15 cellular contexts compared by ENCODE assay signal in the genomic region with DNA sequence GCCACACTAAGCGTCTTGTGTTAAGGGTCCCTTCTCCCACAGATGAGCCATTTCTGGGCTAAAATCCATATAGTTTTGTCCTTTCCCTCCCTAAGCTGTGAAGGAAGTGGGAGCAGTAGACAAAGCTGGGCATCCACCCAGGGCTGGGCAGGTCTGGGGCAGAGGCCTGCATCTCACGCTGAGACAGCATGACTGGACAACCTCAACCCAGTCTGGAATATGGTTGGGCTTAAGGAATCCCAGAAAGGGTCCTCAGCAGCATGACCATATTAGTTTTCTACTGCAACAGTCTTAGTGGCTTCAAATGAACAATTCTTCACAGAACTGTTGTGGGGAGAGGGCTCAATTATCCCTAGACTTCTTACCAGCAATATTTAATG.
A peak's percentile ranks its signal among the peaks of the same experiment; 100 is the strongest.
DNase-seq lines count a peak whose midpoint lies in the region; ATAC-seq and TF ChIP-seq lines count a peak whose summit lies in the region.
"Had no signal": no experiment of that assay in that cellular context is flagged by ENCODE, and none has a peak within 500 bp of the region (broad histone marks: within the 10 kb centered on the region; RNA-seq: fewer than 3 reads in every experiment).

No MANE protein-coding gene starts in this region.

- H3K27me3 ChIP-seq in gastroesophageal sphincter, result no peaks in the 10 kb centered on the region
- no peaks in the 10 kb centered on the region for H3K27me3 ChIP-seq in skeletal muscle satellite cell (ENCODE audit: control insufficient read depth, insufficient read depth, low read length)
- H3K27me3 ChIP-seq: gastrocnemius medialis had no signal

- no peaks in the 10 kb centered on the region for H3K36me3 ChIP-seq in gastroesophageal sphincter
- no peaks in the 10 kb centered on the region for H3K36me3 ChIP-seq in skeletal muscle satellite cell (ENCODE audit: insufficient read depth, low read length)
- H3K36me3 ChIP-seq: gastrocnemius medialis had no signal

- peak overlapping the region; percentile 3 for H3K9ac ChIP-seq in skeletal muscle satellite cell (ENCODE audit: low read depth, low read length)

- no peaks in the 10 kb centered on the region for H3K9me3 ChIP-seq in gastroesophageal sphincter
- H3K9me3 ChIP-seq in skeletal muscle satellite cell (replicated peaks; ENCODE audit: low read length), result no peaks in the 10 kb centered on the region
- H3K9me3 ChIP-seq: gastrocnemius medialis had no signal

- peak; percentile 29 for ATAC-seq in gastroesophageal sphincter
- ATAC-seq: gastrocnemius medialis, T-cell had no signal

- 86% methylated on average over 1 of the region's 2 CpGs; no CpG with 5 or more reads in 1 of the 2 donors for WGBS in gastroesophageal sphincter (ENCODE audit: low coverage in 1 of 2), 2 donors

- H3K4me1 ChIP-seq in gastroesophageal sphincter (peaks cover 2 to 33% (median 9%) of the 10 kb centered on the region in 3 donors), skeletal muscle satellite cell (ENCODE audit: control insufficient read depth, insufficient read depth, low read length) (peaks cover 31% of the 10 kb centered on the region)

- no peak for TF ChIP-seq POLR2A in gastroesophageal sphincter (IDR thresholded peaks at IDR 0.05)

- no peak overlapping the region for H3K4me3 ChIP-seq in gastroesophageal sphincter
- H3K4me3 ChIP-seq in skeletal muscle satellite cell (ENCODE audit: low read length), result no peak overlapping the region
- H3K4me3 ChIP-seq: gastrocnemius medialis, skin epidermis had no signal

- TF ChIP-seq CTCF in gastroesophageal sphincter (IDR thresholded peaks at IDR 0.05), result no peak

- H3K4me2 ChIP-seq in skeletal muscle satellite cell (ENCODE audit: low read length), result no peak overlapping the region

- H3K27ac ChIP-seq in gastroesophageal sphincter, result peak overlapping the region in 3 of 4 donors; percentile 9 to 32 (median 26)
- H3K27ac ChIP-seq: HL-60 had no signal

- DNase-seq in GM04504 (ENCODE audit: low read depth) (peak; percentile 83), amniotic epithelial cell (ENCODE audit: low read depth) (peak; percentile 37), glomerular visceral epithelial cell (ENCODE audit: extremely low spot score) (no peak), NCI-H2107 treated with DMSO at 0.1 percent for 48 hours (lab: John Stamatoyannopoulos, UW; ENCODE audit: unreplicated experiment) (no peak), islet precursor cell (no peak)
- DNase-seq: activated CD4-positive, alpha-beta T cell treated with anti-CD3 and anti-CD28 coated beads, Interleukin-2, amount 10 ng/mL, durations not matched to agents 7 days and 5 days; activated naive CD4-positive, alpha-beta T cell treated with Interleukin-2 at 50 U/mL for 16 hours; gastrocnemius medialis; kidney glomerular epithelial cell; nephron progenitor cell; T-cell had no signal

- no peak for TF ChIP-seq EP300 in gastroesophageal sphincter (IDR thresholded peaks at IDR 0.05)

Comparison
In these comparisons a context has a peak if more than half of its experiments do, and no peak if none do; other contexts are left out.
1. DNase-seq: peak in GM04504 (single experiment) and amniotic epithelial cell (single experiment); none in glomerular visceral epithelial cell (single experiment), NCI-H2107 treated with DMSO at 0.1 percent for 48 hours (single experiment) and islet precursor cell (single experiment).